2 cellular contexts compared by ENCODE assay signal in the genomic region with DNA sequence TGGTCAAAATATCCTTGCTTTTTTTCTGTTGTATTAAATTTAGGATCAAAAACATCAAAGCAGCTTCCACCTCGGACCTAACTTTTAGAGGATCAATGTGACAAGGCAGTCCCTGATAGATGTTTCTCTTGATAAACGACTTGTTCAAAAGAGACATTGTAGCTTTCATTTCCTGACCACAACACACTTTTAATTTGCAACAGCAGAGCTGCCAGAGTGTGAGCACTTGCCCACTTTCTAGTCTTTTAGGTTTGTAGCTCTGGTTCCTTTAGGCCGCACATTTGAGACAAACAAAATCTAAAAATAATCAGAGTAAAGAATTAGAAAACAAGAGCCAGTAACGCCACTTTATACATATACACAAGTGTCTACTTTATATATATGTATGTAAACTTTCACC.
TF ChIP-seq lines count a peak whose summit lies in the region.

No MANE protein-coding gene starts in this region.

TF ChIP-seq in SK-N-SH, 30 proteins besides CTCF, POLR2A, EP300 and RAD21 (continued from another document):
- TF ChIP-seq, protein P1, sequence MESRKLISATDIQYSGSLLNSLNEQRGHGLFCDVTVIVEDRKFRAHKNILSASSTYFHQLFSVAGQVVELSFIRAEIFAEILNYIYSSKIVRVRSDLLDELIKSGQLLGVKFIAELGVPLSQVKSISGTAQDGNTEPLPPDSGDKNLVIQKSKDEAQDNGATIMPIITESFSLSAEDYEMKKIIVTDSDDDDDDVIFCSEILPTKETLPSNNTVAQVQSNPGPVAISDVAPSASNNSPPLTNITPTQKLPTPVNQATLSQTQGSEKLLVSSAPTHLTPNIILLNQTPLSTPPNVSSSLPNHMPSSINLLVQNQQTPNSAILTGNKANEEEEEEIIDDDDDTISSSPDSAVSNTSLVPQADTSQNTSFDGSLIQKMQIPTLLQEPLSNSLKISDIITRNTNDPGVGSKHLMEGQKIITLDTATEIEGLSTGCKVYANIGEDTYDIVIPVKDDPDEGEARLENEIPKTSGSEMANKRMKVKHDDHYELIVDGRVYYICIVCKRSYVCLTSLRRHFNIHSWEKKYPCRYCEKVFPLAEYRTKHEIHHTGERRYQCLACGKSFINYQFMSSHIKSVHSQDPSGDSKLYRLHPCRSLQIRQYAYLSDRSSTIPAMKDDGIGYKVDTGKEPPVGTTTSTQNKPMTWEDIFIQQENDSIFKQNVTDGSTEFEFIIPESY (IDR thresholded peaks at IDR 0.05; ENCODE audit: borderline replicate concordance, low read depth) = no peak
- TF ChIP-seq RFX5 (IDR thresholded peaks at IDR 0.05; ENCODE audit: low read length) (no peak), NFIC (IDR thresholded peaks at IDR 0.05; ENCODE audit: borderline replicate concordance) (no peak), TCF12 (IDR thresholded peaks at IDR 0.05) (no peak), TEAD4 (IDR thresholded peaks at IDR 0.05; ENCODE audit: borderline replicate concordance, insufficient read depth) (no peak), NRF1 (IDR thresholded peaks at IDR 0.05; ENCODE audit: low read depth, low read length) (no peak), MEF2A (IDR thresholded peaks at IDR 0.05; ENCODE audit: borderline replicate concordance, low read depth) (no peak)
- TF ChIP-seq, protein P2, sequence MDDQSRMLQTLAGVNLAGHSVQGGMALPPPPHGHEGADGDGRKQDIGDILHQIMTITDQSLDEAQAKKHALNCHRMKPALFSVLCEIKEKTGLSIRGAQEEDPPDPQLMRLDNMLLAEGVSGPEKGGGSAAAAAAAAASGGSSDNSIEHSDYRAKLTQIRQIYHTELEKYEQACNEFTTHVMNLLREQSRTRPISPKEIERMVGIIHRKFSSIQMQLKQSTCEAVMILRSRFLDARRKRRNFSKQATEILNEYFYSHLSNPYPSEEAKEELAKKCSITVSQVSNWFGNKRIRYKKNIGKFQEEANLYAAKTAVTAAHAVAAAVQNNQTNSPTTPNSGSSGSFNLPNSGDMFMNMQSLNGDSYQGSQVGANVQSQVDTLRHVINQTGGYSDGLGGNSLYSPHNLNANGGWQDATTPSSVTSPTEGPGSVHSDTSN (IDR thresholded peaks at IDR 0.05) = no peak
TF ChIP-seq in SK-N-SH: peak in this region for 0.

TF ChIP-seq in SK-N-SH treated with all-trans-retinoic acid at 6 μM for 48 hours, 23 proteins besides CTCF, POLR2A, EP300 and RAD21 (continued from another document):
- TF ChIP-seq, protein P3, sequence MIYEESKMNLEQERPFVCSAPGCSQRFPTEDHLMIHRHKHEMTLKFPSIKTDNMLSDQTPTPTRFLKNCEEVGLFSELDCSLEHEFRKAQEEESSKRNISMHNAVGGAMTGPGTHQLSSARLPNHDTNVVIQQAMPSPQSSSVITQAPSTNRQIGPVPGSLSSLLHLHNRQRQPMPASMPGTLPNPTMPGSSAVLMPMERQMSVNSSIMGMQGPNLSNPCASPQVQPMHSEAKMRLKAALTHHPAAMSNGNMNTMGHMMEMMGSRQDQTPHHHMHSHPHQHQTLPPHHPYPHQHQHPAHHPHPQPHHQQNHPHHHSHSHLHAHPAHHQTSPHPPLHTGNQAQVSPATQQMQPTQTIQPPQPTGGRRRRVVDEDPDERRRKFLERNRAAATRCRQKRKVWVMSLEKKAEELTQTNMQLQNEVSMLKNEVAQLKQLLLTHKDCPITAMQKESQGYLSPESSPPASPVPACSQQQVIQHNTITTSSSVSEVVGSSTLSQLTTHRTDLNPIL (CRISPR knock-in tag; IDR thresholded peaks at IDR 0.05; ENCODE audit: low read depth) = no peak
- no peak for TF ChIP-seq ZNF565 (CRISPR knock-in tag; conservative IDR thresholded peaks at IDR 0.05; ENCODE audit: low read depth)
- TF ChIP-seq RARB (CRISPR knock-in tag; IDR thresholded peaks at IDR 0.05) = no peak
- no peak for TF ChIP-seq ESRRG (CRISPR knock-in tag; IDR thresholded peaks at IDR 0.05)
- no peak for TF ChIP-seq BACH2 (CRISPR knock-in tag; IDR thresholded peaks at IDR 0.05; ENCODE audit: borderline replicate concordance)
- no peak for TF ChIP-seq ZC3H10 (CRISPR knock-in tag; IDR thresholded peaks at IDR 0.05)
- TF ChIP-seq, protein P4, sequence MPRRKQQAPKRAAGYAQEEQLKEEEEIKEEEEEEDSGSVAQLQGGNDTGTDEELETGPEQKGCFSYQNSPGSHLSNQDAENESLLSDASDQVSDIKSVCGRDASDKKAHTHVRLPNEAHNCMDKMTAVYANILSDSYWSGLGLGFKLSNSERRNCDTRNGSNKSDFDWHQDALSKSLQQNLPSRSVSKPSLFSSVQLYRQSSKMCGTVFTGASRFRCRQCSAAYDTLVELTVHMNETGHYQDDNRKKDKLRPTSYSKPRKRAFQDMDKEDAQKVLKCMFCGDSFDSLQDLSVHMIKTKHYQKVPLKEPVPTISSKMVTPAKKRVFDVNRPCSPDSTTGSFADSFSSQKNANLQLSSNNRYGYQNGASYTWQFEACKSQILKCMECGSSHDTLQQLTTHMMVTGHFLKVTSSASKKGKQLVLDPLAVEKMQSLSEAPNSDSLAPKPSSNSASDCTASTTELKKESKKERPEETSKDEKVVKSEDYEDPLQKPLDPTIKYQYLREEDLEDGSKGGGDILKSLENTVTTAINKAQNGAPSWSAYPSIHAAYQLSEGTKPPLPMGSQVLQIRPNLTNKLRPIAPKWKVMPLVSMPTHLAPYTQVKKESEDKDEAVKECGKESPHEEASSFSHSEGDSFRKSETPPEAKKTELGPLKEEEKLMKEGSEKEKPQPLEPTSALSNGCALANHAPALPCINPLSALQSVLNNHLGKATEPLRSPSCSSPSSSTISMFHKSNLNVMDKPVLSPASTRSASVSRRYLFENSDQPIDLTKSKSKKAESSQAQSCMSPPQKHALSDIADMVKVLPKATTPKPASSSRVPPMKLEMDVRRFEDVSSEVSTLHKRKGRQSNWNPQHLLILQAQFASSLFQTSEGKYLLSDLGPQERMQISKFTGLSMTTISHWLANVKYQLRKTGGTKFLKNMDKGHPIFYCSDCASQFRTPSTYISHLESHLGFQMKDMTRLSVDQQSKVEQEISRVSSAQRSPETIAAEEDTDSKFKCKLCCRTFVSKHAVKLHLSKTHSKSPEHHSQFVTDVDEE (CRISPR knock-in tag; IDR thresholded peaks at IDR 0.05) = no peak
- TF ChIP-seq, protein P5, sequence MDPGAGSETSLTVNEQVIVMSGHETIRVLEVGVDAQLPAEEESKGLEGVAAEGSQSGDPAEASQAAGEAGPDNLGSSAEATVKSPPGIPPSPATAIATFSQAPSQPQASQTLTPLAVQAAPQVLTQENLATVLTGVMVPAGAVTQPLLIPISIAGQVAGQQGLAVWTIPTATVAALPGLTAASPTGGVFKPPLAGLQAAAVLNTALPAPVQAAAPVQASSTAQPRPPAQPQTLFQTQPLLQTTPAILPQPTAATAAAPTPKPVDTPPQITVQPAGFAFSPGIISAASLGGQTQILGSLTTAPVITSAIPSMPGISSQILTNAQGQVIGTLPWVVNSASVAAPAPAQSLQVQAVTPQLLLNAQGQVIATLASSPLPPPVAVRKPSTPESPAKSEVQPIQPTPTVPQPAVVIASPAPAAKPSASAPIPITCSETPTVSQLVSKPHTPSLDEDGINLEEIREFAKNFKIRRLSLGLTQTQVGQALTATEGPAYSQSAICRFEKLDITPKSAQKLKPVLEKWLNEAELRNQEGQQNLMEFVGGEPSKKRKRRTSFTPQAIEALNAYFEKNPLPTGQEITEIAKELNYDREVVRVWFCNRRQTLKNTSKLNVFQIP (CRISPR knock-in tag; IDR thresholded peaks at IDR 0.05; ENCODE audit: borderline replicate concordance, low read depth) = no peak
- no peak for TF ChIP-seq TCF4 (CRISPR knock-in tag; IDR thresholded peaks at IDR 0.05; ENCODE audit: borderline replicate concordance)
- no peak for TF ChIP-seq ZFP3 (CRISPR knock-in tag; IDR thresholded peaks at IDR 0.05)
- TF ChIP-seq ZNF8 (CRISPR knock-in tag; IDR thresholded peaks at IDR 0.05) = no peak
- TF ChIP-seq OSR1 (CRISPR knock-in tag; IDR thresholded peaks at IDR 0.05) = no peak
- no peak for TF ChIP-seq CSDC2 (CRISPR knock-in tag; IDR thresholded peaks at IDR 0.05)
- TF ChIP-seq ZNF70 (CRISPR knock-in tag; IDR thresholded peaks at IDR 0.05) = no peak
- TF ChIP-seq, protein P6, sequence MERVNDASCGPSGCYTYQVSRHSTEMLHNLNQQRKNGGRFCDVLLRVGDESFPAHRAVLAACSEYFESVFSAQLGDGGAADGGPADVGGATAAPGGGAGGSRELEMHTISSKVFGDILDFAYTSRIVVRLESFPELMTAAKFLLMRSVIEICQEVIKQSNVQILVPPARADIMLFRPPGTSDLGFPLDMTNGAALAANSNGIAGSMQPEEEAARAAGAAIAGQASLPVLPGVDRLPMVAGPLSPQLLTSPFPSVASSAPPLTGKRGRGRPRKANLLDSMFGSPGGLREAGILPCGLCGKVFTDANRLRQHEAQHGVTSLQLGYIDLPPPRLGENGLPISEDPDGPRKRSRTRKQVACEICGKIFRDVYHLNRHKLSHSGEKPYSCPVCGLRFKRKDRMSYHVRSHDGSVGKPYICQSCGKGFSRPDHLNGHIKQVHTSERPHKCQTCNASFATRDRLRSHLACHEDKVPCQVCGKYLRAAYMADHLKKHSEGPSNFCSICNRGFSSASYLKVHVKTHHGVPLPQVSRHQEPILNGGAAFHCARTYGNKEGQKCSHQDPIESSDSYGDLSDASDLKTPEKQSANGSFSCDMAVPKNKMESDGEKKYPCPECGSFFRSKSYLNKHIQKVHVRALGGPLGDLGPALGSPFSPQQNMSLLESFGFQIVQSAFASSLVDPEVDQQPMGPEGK (CRISPR knock-in tag; IDR thresholded peaks at IDR 0.05; ENCODE audit: borderline replicate concordance) = no peak
TF ChIP-seq in SK-N-SH treated with all-trans-retinoic acid at 6 μM for 48 hours: peak in this region for 0.
